ENCODE assay signal across 24 cellular contexts in the genomic region with DNA sequence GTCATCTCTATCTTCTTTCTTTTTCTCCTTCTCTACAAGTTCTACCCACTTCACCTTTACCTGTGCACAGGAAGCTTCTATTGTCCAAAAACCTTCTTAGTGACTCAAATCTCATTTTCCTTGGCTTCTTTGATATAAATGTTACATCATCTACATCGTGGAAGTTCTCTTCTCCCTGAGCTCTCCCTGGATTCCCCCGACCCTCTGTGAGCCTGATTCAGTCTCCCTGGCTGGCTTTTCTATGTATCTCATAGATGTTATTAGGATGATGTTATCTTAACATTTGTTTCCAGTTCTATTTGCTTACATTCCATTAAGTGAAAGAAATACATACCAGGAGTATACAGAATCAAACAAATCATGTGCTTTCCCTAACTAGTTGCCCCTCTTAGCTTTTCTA.
DNase-seq lines count a peak whose midpoint lies in the region; ATAC-seq and TF ChIP-seq lines count a peak whose summit lies in the region.
"Had no signal": no experiment of that assay in that cellular context is flagged by ENCODE, and none has a peak within 500 bp of the region (broad histone marks: within the 10 kb centered on the region; RNA-seq: fewer than 3 reads in every experiment).

No MANE protein-coding gene starts in this region.

- no peak overlapping the region for H4K5ac ChIP-seq in IMR-90 (ENCODE audit: low read depth, low read length)

- H2BK120ac ChIP-seq in IMR-90 (ENCODE audit: low read depth, low read length) (no peak overlapping the region), mesenchymal stem cell (ENCODE audit: low read depth, low read length) (no peak overlapping the region)

- H3K9me3 ChIP-seq in IMR-90 (ENCODE audit: control insufficient read depth, insufficient read depth, low read length) (no peaks in the 10 kb centered on the region), mesenchymal stem cell (ENCODE audit: control insufficient read depth, low read length) (peaks cover 12% of the 10 kb centered on the region), upper lobe of right lung (no peaks in the 10 kb centered on the region), gastroesophageal sphincter (peaks cover 0 to 7% (median 0%) of the 10 kb centered on the region in 3 donors)
- H3K9me3 ChIP-seq: SJCRH30 had no signal

- H2BK15ac ChIP-seq in IMR-90 (ENCODE audit: low read depth, low read length), result no peak overlapping the region
- no peak overlapping the region for H2BK15ac ChIP-seq in mesenchymal stem cell (ENCODE audit: low read depth, poor library complexity, severe bottlenecking)

- TF ChIP-seq CTCF in AG10803 (conservative IDR thresholded peaks at IDR 0.05; ENCODE audit: low read length) (no peak), IMR-90 (conservative IDR thresholded peaks at IDR 0.05; ENCODE audit: low read depth, low read length) (no peak), chondrocyte (IDR thresholded peaks at IDR 0.05) (no peak), upper lobe of right lung (IDR thresholded peaks at IDR 0.05) (no peak), gastroesophageal sphincter (IDR thresholded peaks at IDR 0.05) (no peak)

- no peak overlapping the region for H2BK20ac ChIP-seq in IMR-90 (ENCODE audit: low read depth, low read length)

- CTCF ChIA-PET in IMR-90 (lab: Yijun Ruan, JAX), result no interaction called here

- no peak overlapping the region for H3K23ac ChIP-seq in IMR-90 (ENCODE audit: low read depth, low read length)
- H3K23ac ChIP-seq in mesenchymal stem cell (ENCODE audit: low read length in 2 of 2), result no peak overlapping the region

- no peak overlapping the region for H2AFZ ChIP-seq in IMR-90 (replicated peaks; ENCODE audit: low read length, poor library complexity)
- H2AFZ ChIP-seq in mesenchymal stem cell (ENCODE audit: low read depth, low read length), result no peak overlapping the region
- H2AFZ ChIP-seq: PC-9 had no signal

- peaks cover 21% of the 10 kb centered on the region for H3K9me3 Mint-ChIP-seq in chondrocyte (ENCODE audit: low read depth)

- no peak overlapping the region for H3K4me3 Mint-ChIP-seq in chondrocyte (ENCODE audit: unreplicated experiment)
- H3K4me3 Mint-ChIP-seq: B cell; CD8-positive, alpha-beta T cell; IgD-negative memory B cell; T-cell had no signal

- H3K4ac ChIP-seq in IMR-90 (ENCODE audit: low read depth, low read length) (no peak overlapping the region), mesenchymal stem cell (ENCODE audit: low read depth in 1 of 2, low read length in 2 of 2) (no peak overlapping the region)

- H3K4me1 Mint-ChIP-seq in chondrocyte (ENCODE audit: low read depth), result peaks cover 6% of the 10 kb centered on the region
- H3K4me1 Mint-ChIP-seq: B cell, IgD-negative memory B cell, T-cell had no signal

- H3K27me3 Mint-ChIP-seq in chondrocyte (ENCODE audit: low read depth), result no peaks in the 10 kb centered on the region

- no peak overlapping the region for H3K56ac ChIP-seq in IMR-90 (ENCODE audit: extremely low read depth, insufficient read depth, low read length)

- H3K4me2 ChIP-seq in IMR-90 (ENCODE audit: low read depth, low read length) (no peak overlapping the region), mesenchymal stem cell (ENCODE audit: low read length, poor library complexity, severe bottlenecking) (no peak overlapping the region)
- H3K4me2 ChIP-seq: PC-9 had no signal

- TF ChIP-seq POLR2A in IMR-90 (IDR thresholded peaks at IDR 0.05; ENCODE audit: low read depth, low read length), result no peak
- TF ChIP-seq POLR2A in gastroesophageal sphincter (IDR thresholded peaks at IDR 0.05), result no peak

- no peak for TF ChIP-seq EP300 in gastroesophageal sphincter (IDR thresholded peaks at IDR 0.05)

- peak; percentile 62 for DNase-seq in AG10803 (ENCODE audit: low read depth)
- peak; percentile 59 for DNase-seq in IMR-90
- DNase-seq in chondrocyte (ENCODE audit: low spot score), result no peak
- DNase-seq in mesenchymal stem cell, result no peak
- no peak for DNase-seq in NCI-H2196 treated with DMSO at 0.1 percent for 48 hours (lab: John Stamatoyannopoulos, UW; ENCODE audit: unreplicated experiment)
- no peak for DNase-seq in upper lobe of right lung
- DNase-seq: CD8-positive, alpha-beta T cell; DND-41; NCI-H1092 treated with DMSO at 0.1 percent for 48 hours; NCI-H1436 treated with DMSO at 0.1 percent for 48 hours; NCI-H187 treated with DMSO at 0.1 percent for 48 hours; NCI-H446 treated with DMSO at 0.1 percent for 48 hours; NCI-H526; NCI-H82; NK-92 treated with Interleukin-12 subunit alpha and Interleukin-12 subunit beta, amount 100 ng/mL, for 24 hours; PC-9; SJCRH30; T-cell had no signal

- TF ChIP-seq RAD21 in IMR-90 (IDR thresholded peaks at IDR 0.05; ENCODE audit: low read length), result no peak

- no peak overlapping the region for H3K9ac ChIP-seq in IMR-90 (ENCODE audit: low read depth, low read length)
- H3K9ac ChIP-seq in mesenchymal stem cell (ENCODE audit: low read length), result no peak overlapping the region

- H4K91ac ChIP-seq in IMR-90 (ENCODE audit: insufficient read depth, low read depth, low read length) (no peak overlapping the region), mesenchymal stem cell (ENCODE audit: low read length) (no peak overlapping the region)

- dilution Hi-C loops in IMR-90 (cut with HindIII; ENCODE audit: low sequenced_read_pairs, unreplicated experiment), result no loop called here

- H4K20me1 ChIP-seq in IMR-90 (ENCODE audit: insufficient read depth, low read length), result no peaks in the 10 kb centered on the region; the same call in 1 of the 2 replicates

- ATAC-seq in IMR-90 (ENCODE audit: low read depth) (peak; percentile 92), upper lobe of right lung (no peak), gastroesophageal sphincter (no peak), GM19324 (IDR thresholded peaks at IDR 0.05; ENCODE audit: low FRiP score, unreplicated experiment) (no peak)
- ATAC-seq: CD8-positive, alpha-beta T cell; Right ventricle myocardium inferior; T-cell had no signal

- H3K4me3 ChIP-seq in AG10803 (ENCODE audit: low read length) (no peak overlapping the region), IMR-90 (ENCODE audit: insufficient read depth, low read depth, low read length) (no peak overlapping the region), mesenchymal stem cell (ENCODE audit: insufficient read depth in 1 of 2, low read depth in 1 of 2, low read length in 2 of 2) (no peak overlapping the region), upper lobe of right lung (no peak overlapping the region), gastroesophageal sphincter (no peak overlapping the region)
- H3K4me3 ChIP-seq: PC-9, SJCRH30 had no signal

- H3K79me1 ChIP-seq in IMR-90 (ENCODE audit: low read depth in 1 of 2, low read length in 2 of 2) (0 out of 4 replicates have a peak, but pooled peaks cover 3 to 6% of the 10 kb centered on the region in 2 experiments), mesenchymal stem cell (replicated peaks; ENCODE audit: low read length, poor library complexity, severe bottlenecking) (no peaks in the 10 kb centered on the region)

- H2AK9ac ChIP-seq in IMR-90 (replicated peaks; ENCODE audit: low read depth, low read length, poor library complexity), result no peak overlapping the region

- H3K27me3 ChIP-seq in IMR-90 (ENCODE audit: control insufficient read depth, insufficient read depth, low read length), result no peaks in the 10 kb centered on the region
- H3K27me3 ChIP-seq in mesenchymal stem cell (ENCODE audit: control insufficient read depth in 1 of 2, insufficient read depth in 1 of 2, low read length in 2 of 2), result no peaks in the 10 kb centered on the region
- no peaks in the 10 kb centered on the region for H3K27me3 ChIP-seq in upper lobe of right lung
- no peaks in the 10 kb centered on the region for H3K27me3 ChIP-seq in gastroesophageal sphincter
- H3K27me3 ChIP-seq: SJCRH30 had no signal

- no peak overlapping the region for H2BK5ac ChIP-seq in IMR-90 (ENCODE audit: low read depth, low read length, poor library complexity, severe bottlenecking)
- H2BK5ac ChIP-seq in mesenchymal stem cell (ENCODE audit: low read depth, low read length, poor library complexity, severe bottlenecking), result no peak overlapping the region

- no CpG with 5 or more reads among the region's 2 CpGs for WGBS in IMR-90 (ENCODE audit: extremely low coverage in 2 of 2, insufficient read length in 1 of 2), 2 experiments
- WGBS in mesenchymal stem cell, result no CpG with 5 or more reads among the region's 2 CpGs
- WGBS in gastroesophageal sphincter (ENCODE audit: low coverage in 1 of 2), 2 donors, result 50 to 60% methylated on average over 2 of the region's 2 CpGs

- H3K36me3 Mint-ChIP-seq in chondrocyte (ENCODE audit: low read depth), result peaks cover 14% of the 10 kb centered on the region
- H3K36me3 Mint-ChIP-seq: CD8-positive, alpha-beta T cell; IgD-negative memory B cell had no signal

- H3K27ac ChIP-seq in IMR-90 (ENCODE audit: insufficient read depth, low read length) (no peak overlapping the region; the same call in 1 of the 2 replicates), mesenchymal stem cell (ENCODE audit: low read length, poor library complexity, severe bottlenecking) (peak overlapping the region; percentile 45), upper lobe of right lung (no peak overlapping the region), gastroesophageal sphincter (no peak overlapping the region)
- H3K27ac ChIP-seq: C4-2B, PC-9, SJCRH30 had no signal

- H3K14ac ChIP-seq in IMR-90 (replicated peaks; ENCODE audit: low read depth, low read length) (no peak overlapping the region), mesenchymal stem cell (ENCODE audit: low read length in 2 of 2) (no peak overlapping the region)

- 0 out of 2 replicates have a peak, but pooled peaks cover 2% of the 10 kb centered on the region for H3K4me1 ChIP-seq in IMR-90 (ENCODE audit: control insufficient read depth, insufficient read depth, low read length)
- H3K4me1 ChIP-seq in mesenchymal stem cell (ENCODE audit: control insufficient read depth, insufficient read depth, low read depth, low read length), result no peaks in the 10 kb centered on the region
- H3K4me1 ChIP-seq in upper lobe of right lung, result no peaks in the 10 kb centered on the region
- H3K4me1 ChIP-seq in gastroesophageal sphincter, result no peaks in the 10 kb centered on the region
- H3K4me1 ChIP-seq: SJCRH30 had no signal

- H3K9me1 ChIP-seq in IMR-90 (ENCODE audit: insufficient read depth, low read length), result no peaks in the 10 kb centered on the region

- H3K27ac Mint-ChIP-seq in chondrocyte (ENCODE audit: unreplicated experiment), result peak overlapping the region; percentile 73
- H3K27ac Mint-ChIP-seq: B cell; CD8-positive, alpha-beta T cell; IgD-negative memory B cell; T-cell had no signal

- in situ Hi-C loops in IMR-90 (cut with MboI; ENCODE audit: low sequenced_read_pairs), result no loop called here

- 0 out of 2 replicates have a peak, but pooled peaks cover 2% of the 10 kb centered on the region for H3K36me3 ChIP-seq in IMR-90 (ENCODE audit: control insufficient read depth, insufficient read depth, low read length)
- H3K36me3 ChIP-seq in mesenchymal stem cell (ENCODE audit: control insufficient read depth in 1 of 2, insufficient read depth in 2 of 2, low read depth in 1 of 2, low read length in 2 of 2), result no peaks in the 10 kb centered on the region
- no peaks in the 10 kb centered on the region for H3K36me3 ChIP-seq in upper lobe of right lung
- no peaks in the 10 kb centered on the region for H3K36me3 ChIP-seq in gastroesophageal sphincter
- H3K36me3 ChIP-seq: SJCRH30 had no signal

- H4K8ac ChIP-seq in IMR-90 (ENCODE audit: low read depth in 2 of 2, low read length in 2 of 2) (no peak overlapping the region), mesenchymal stem cell (ENCODE audit: low read length) (no peak overlapping the region)

- no peak overlapping the region for H2BK12ac ChIP-seq in mesenchymal stem cell (ENCODE audit: low read length in 2 of 2)

- BruUV-seq in IMR-90 (replicated peaks; lab: Mats Ljungman, UMichigan), result no TSS peak

- H3K18ac ChIP-seq in IMR-90 (ENCODE audit: low read depth, low read length) (no peak overlapping the region), mesenchymal stem cell (ENCODE audit: low read depth in 1 of 2, low read length in 2 of 2) (no peak overlapping the region)

- POLR2A ChIA-PET in IMR-90 (lab: Charles Lee; ENCODE audit: unreplicated experiment), result interaction anchor here (1.0 kb wide), 1 partner anchor 12 kb away, joined by 3 read pairs; no protein-coding TSS in a partner anchor

- H2AK5ac ChIP-seq in IMR-90 (ENCODE audit: low read depth, low read length) (no peak overlapping the region), mesenchymal stem cell (ENCODE audit: low read length, severe bottlenecking) (no peak overlapping the region)

- intact Hi-C loops in IMR-90 (cut with micrococcal nuclease), result no loop called here
- intact Hi-C loops in upper lobe of right lung (cut with DNase I), result no loop called here

Comparison
In these comparisons a context has a peak if more than half of its experiments do, and no peak if none do; other contexts are left out.
1. DNase-seq: peak in AG10803 (single experiment) and IMR-90 (single experiment); none in chondrocyte (single experiment), mesenchymal stem cell (single experiment), NCI-H2196 treated with DMSO at 0.1 percent for 48 hours (single experiment) and upper lobe of right lung (single experiment).